In genomic region chr20:36548704-36549627, GRCh38 we compare ENCODE assay signal across 17 cellular contexts. TPM values are rescaled to one million over a fixed set of nuclear protein-coding genes. Genes with fewer than 3 reads are reported as not detected.
DNase-seq lines count a peak whose midpoint lies in the region; ATAC-seq, FAIRE-seq and TF ChIP-seq lines count a peak whose summit lies in the region.
"Had no signal": no experiment of that assay in that cellular context is flagged by ENCODE, and none has a peak within 500 bp of the region (broad histone marks: within the 10 kb centered on the region; RNA-seq: fewer than 3 reads in every experiment).

No MANE protein-coding gene starts in this region.

- no peak overlapping the region; the same call in 1 of the 2 replicates for H3K9ac ChIP-seq in HepG2 (ENCODE audit: insufficient read depth, low read depth, low read length)

- H3K36me3 Mint-ChIP-seq in activated CD4-positive, alpha-beta T cell treated with anti-CD3 and anti-CD28 coated beads, Interleukin-2, amount 10 ng/mL, durations not matched to agents 7 days and 5 days (ENCODE audit: low read depth), result no peaks in the 10 kb centered on the region
- H3K36me3 Mint-ChIP-seq: CD14-positive monocyte, naive B cell had no signal

- H3K9me3 ChIP-seq in HepG2 (ENCODE audit: low read length) (no peaks in the 10 kb centered on the region), right lobe of liver (no peaks in the 10 kb centered on the region), osteoblast (ENCODE audit: low read depth, low read length) (no peaks in the 10 kb centered on the region)
- H3K9me3 ChIP-seq: body of pancreas, thyroid gland had no signal

- no peaks in the 10 kb centered on the region for H3K27me3 ChIP-seq in HepG2 (ENCODE audit: control insufficient read depth in 1 of 2, insufficient read depth in 2 of 2, low read length in 2 of 2)
- no peaks in the 10 kb centered on the region for H3K27me3 ChIP-seq in right lobe of liver
- no peaks in the 10 kb centered on the region for H3K27me3 ChIP-seq in osteoblast (ENCODE audit: insufficient read depth, low read length)
- H3K27me3 ChIP-seq: body of pancreas, thyroid gland had no signal

- CTCF ChIA-PET in HepG2 (lab: Yijun Ruan, JAX; ENCODE audit: low intra/inter-chr PET ratio, low total read pairs), result no interaction called here
- CTCF ChIA-PET in activated CD4-positive, alpha-beta T cell treated with anti-CD3 and anti-CD28 coated beads, Interleukin-2, amount 10 ng/mL, durations not matched to agents 7 days and 5 days (lab: Charles Lee), result interaction anchor here (1.1 to 1.3 kb wide), 2 partner anchors 22 to 47 kb away, joined by 3 read pairs; no protein-coding TSS in a partner anchor

- TF ChIP-seq CTCF in HepG2 (CRISPR knock-in tag; IDR thresholded peaks at IDR 0.05) (no peak), right lobe of liver (IDR thresholded peaks at IDR 0.05) (no peak), coronary artery (IDR thresholded peaks at IDR 0.05) (no peak), osteoblast (IDR thresholded peaks at IDR 0.05; ENCODE audit: extremely low read depth, low read depth, low read length) (no peak)

- TF ChIP-seq EP300 in HepG2 (IDR thresholded peaks at IDR 0.05; ENCODE audit: low read depth in 2 of 2, low read length in 2 of 2) (no peak), HepG2 (CRISPR knock-in tag; IDR thresholded peaks at IDR 0.05; ENCODE audit: borderline replicate concordance) (no peak)

- H3K4me3 ChIP-seq in HepG2 (replicated peaks in 1 of 3; ENCODE audit: insufficient read depth in 1 of 3, low read depth in 2 of 3, low read length in 3 of 3) (no peak overlapping the region), right lobe of liver (no peak overlapping the region), coronary artery (peak overlapping the region; percentile 4), osteoblast (ENCODE audit: insufficient read depth, low read length) (no peak overlapping the region)
- H3K4me3 ChIP-seq: body of pancreas, lung, thyroid gland had no signal

- H3K27ac ChIP-seq in HepG2 (ENCODE audit: extremely low read length, insufficient read depth, low read length), result no peak overlapping the region
- no peak overlapping the region for H3K27ac ChIP-seq in right lobe of liver
- H3K27ac ChIP-seq in coronary artery, result peak overlapping the region; percentile 51 to 98
- H3K27ac ChIP-seq in osteoblast (ENCODE audit: low read depth, low read length), result no peak overlapping the region
- H3K27ac ChIP-seq: body of pancreas, epithelial cell of prostate had no signal

- TF ChIP-seq POLR2A in HepG2 (IDR thresholded peaks at IDR 0.05; ENCODE audit: insufficient read depth in 1 of 2, low read depth in 2 of 2, low read length in 2 of 2) (no peak), right lobe of liver (IDR thresholded peaks at IDR 0.05) (no peak)

- H3K27me3 Mint-ChIP-seq in stimulated activated naive CD8-positive, alpha-beta T cell treated with anti-CD3 and anti-CD28 coated beads, Interleukin-15, amount 100 ng/mL, for 72 hours, result no peaks in the 10 kb centered on the region
- no peaks in the 10 kb centered on the region for H3K27me3 Mint-ChIP-seq in activated CD4-positive, alpha-beta T cell treated with anti-CD3 and anti-CD28 coated beads, Interleukin-2, amount 10 ng/mL, durations not matched to agents 7 days and 5 days
- H3K27me3 Mint-ChIP-seq: dendritic cell treated with granulocyte-macrophage colony-stimulating factor and Interleukin-4, amounts not matched to agents 40 ng/mL and 50 ng/mL, for 4 days; naive B cell had no signal

- BruUV-seq in HepG2 (replicated peaks; lab: Mats Ljungman, UMichigan), result no TSS peak

- H3K4me3 Mint-ChIP-seq in stimulated activated naive CD8-positive, alpha-beta T cell treated with anti-CD3 and anti-CD28 coated beads, Interleukin-15, amount 100 ng/mL, for 72 hours, result no peak overlapping the region
- H3K4me3 Mint-ChIP-seq in activated CD4-positive, alpha-beta T cell treated with anti-CD3 and anti-CD28 coated beads, Interleukin-2, amount 10 ng/mL, durations not matched to agents 7 days and 5 days, result no peak overlapping the region
- H3K4me3 Mint-ChIP-seq: CD14-positive monocyte; dendritic cell treated with granulocyte-macrophage colony-stimulating factor and Interleukin-4, amounts not matched to agents 40 ng/mL and 50 ng/mL, for 4 days had no signal

- FAIRE-seq in HepG2 (lab: Jason Lieb, UNC), result no peak

- no peak for ATAC-seq in HepG2
- ATAC-seq in right lobe of liver, result no peak
- no peak for ATAC-seq in stimulated activated naive CD8-positive, alpha-beta T cell treated with anti-CD3 and anti-CD28 coated beads, Interleukin-15, amount 100 ng/mL, for 72 hours
- ATAC-seq: body of pancreas had no signal

- H4K20me1 ChIP-seq in HepG2 (ENCODE audit: insufficient read depth, low read length) (no peaks in the 10 kb centered on the region), osteoblast (ENCODE audit: insufficient read depth, low read length) (peaks cover 59% of the 10 kb centered on the region)

- WGBS in HepG2 (ENCODE audit: low lambda C conversion rate), result 74% methylated on average over 23 of the region's 23 CpGs
- WGBS in right lobe of liver (ENCODE audit: insufficient coverage, low coverage, low lambda C conversion rate, missing lambda C conversion rate), result 60% methylated on average over 2 of the region's 23 CpGs

- no peaks in the 10 kb centered on the region for H3K9me3 Mint-ChIP-seq in stimulated activated naive CD8-positive, alpha-beta T cell treated with anti-CD3 and anti-CD28 coated beads, Interleukin-15, amount 100 ng/mL, for 72 hours
- no peaks in the 10 kb centered on the region for H3K9me3 Mint-ChIP-seq in activated CD4-positive, alpha-beta T cell treated with anti-CD3 and anti-CD28 coated beads, Interleukin-2, amount 10 ng/mL, durations not matched to agents 7 days and 5 days
- H3K9me3 Mint-ChIP-seq: dendritic cell treated with granulocyte-macrophage colony-stimulating factor and Interleukin-4, amounts not matched to agents 40 ng/mL and 50 ng/mL, for 4 days; naive B cell had no signal

- no peak overlapping the region for H3K27ac Mint-ChIP-seq in stimulated activated naive CD8-positive, alpha-beta T cell treated with anti-CD3 and anti-CD28 coated beads, Interleukin-15, amount 100 ng/mL, for 72 hours
- H3K27ac Mint-ChIP-seq in activated CD4-positive, alpha-beta T cell treated with anti-CD3 and anti-CD28 coated beads, Interleukin-2, amount 10 ng/mL, durations not matched to agents 7 days and 5 days, result no peak overlapping the region
- H3K27ac Mint-ChIP-seq: dendritic cell treated with granulocyte-macrophage colony-stimulating factor and Interleukin-4, amounts not matched to agents 40 ng/mL and 50 ng/mL, for 4 days had no signal

- in situ Hi-C loops in HepG2 (cut with HindIII; ENCODE audit: extremely low pct_ligation_motif_present, low pct_unique_long_range_greater_than_20kb), result no loop called here

- H3K36me3 ChIP-seq in HepG2 (replicated peaks in 1 of 2; ENCODE audit: control insufficient read depth in 1 of 2, insufficient read depth in 2 of 2, low read length in 2 of 2) (no peaks in the 10 kb centered on the region), right lobe of liver (no peaks in the 10 kb centered on the region), osteoblast (ENCODE audit: insufficient read depth, low read length) (peaks cover 56% of the 10 kb centered on the region)

- intact Hi-C loops in HepG2 (cut with micrococcal nuclease; ENCODE audit: unreplicated experiment) (no loop called here), right lobe of liver (cut with DNase I) (no loop called here)

- POLR2A ChIA-PET in HepG2 (lab: Yijun Ruan, JAX), result interaction anchor here (1.4 kb wide), 1 partner anchor 56 kb away, joined by 3 read pairs; the partner anchor contains the start of gene RAB5IF
- POLR2A ChIA-PET in activated CD4-positive, alpha-beta T cell treated with anti-CD3 and anti-CD28 coated beads, Interleukin-2, amount 10 ng/mL, durations not matched to agents 7 days and 5 days (lab: Charles Lee), result no interaction called here

- H3K4me1 ChIP-seq in HepG2 (ENCODE audit: insufficient read depth, low read length) (peaks cover 52% of the 10 kb centered on the region), right lobe of liver (no peaks in the 10 kb centered on the region), osteoblast (ENCODE audit: insufficient read depth, low read length) (peaks cover 10% of the 10 kb centered on the region)

- H2AFZ ChIP-seq in HepG2 (ENCODE audit: low read length) (no peak overlapping the region), osteoblast (ENCODE audit: low read length) (no peak overlapping the region)

- TF ChIP-seq RAD21 in HepG2 (CRISPR knock-in tag; IDR thresholded peaks at IDR 0.05), result no peak

- DNase-seq in HepG2 (ENCODE audit: low spot score) (no peak), right lobe of liver (no peak), coronary artery (ENCODE audit: low spot score) (no peak), osteoblast (ENCODE audit: insufficient read length, low spot score, missing footprints) (peak; percentile 15), inferior parietal cortex (ENCODE audit: extremely low spot score) (no peak), UCSD-AML1 (lab: John Stamatoyannopoulos, UW; ENCODE audit: unreplicated experiment) (no peak)
- no peak for DNase-seq in stimulated activated naive CD8-positive, alpha-beta T cell treated with anti-CD3 and anti-CD28 coated beads, Interleukin-15, amount 100 ng/mL, for 72 hours
- DNase-seq in activated CD4-positive, alpha-beta T cell treated with anti-CD3 and anti-CD28 coated beads, Interleukin-2, amount 10 ng/mL, durations not matched to agents 7 days and 5 days, result no peak
- DNase-seq: activated naive CD4-positive, alpha-beta T cell; naive B cell; NCI-H2227 treated with DMSO at 0.1 percent for 48 hours; thyroid gland had no signal

- H3K79me2 ChIP-seq in HepG2 (ENCODE audit: insufficient read depth, low read length) (no peaks in the 10 kb centered on the region), osteoblast (ENCODE audit: insufficient read depth, low read length) (peaks cover 30% of the 10 kb centered on the region)

- H3K4me2 ChIP-seq in HepG2 (ENCODE audit: low read depth, low read length), result no peak overlapping the region
- H3K4me2 ChIP-seq in osteoblast (ENCODE audit: insufficient read depth, low read length), result no peak overlapping the region

- peaks cover 13% of the 10 kb centered on the region for H3K4me1 Mint-ChIP-seq in stimulated activated naive CD8-positive, alpha-beta T cell treated with anti-CD3 and anti-CD28 coated beads, Interleukin-15, amount 100 ng/mL, for 72 hours
- no peaks in the 10 kb centered on the region for H3K4me1 Mint-ChIP-seq in activated CD4-positive, alpha-beta T cell treated with anti-CD3 and anti-CD28 coated beads, Interleukin-2, amount 10 ng/mL, durations not matched to agents 7 days and 5 days
- H3K4me1 Mint-ChIP-seq: CD14-positive monocyte had no signal

RNA-seq across cellular contexts. Expression of gene MYL9, which starts 7.6 kb away (rescaled TPM):
- total RNA-seq in HepG2 (2016; rRNA removed; fragmentation: Illumina TruSeq; extraction: Trizol), result 2.2 and 2.7 TPM in 2 replicates
- total RNA-seq in HepG2 (2016; cell fraction: cytosol; rRNA removed; fragmentation: Illumina TruSeq; extraction: Trizol; ENCODE audit: low read depth), result 0.79 and 0.91 TPM in 2 replicates
- total RNA-seq in HepG2 (2016; cell fraction: insoluble cytoplasmic fraction; rRNA removed; fragmentation: Illumina TruSeq; extraction: Trizol), result 2.5 TPM in 2 replicates
- total RNA-seq in HepG2 (2016; cell fraction: membrane; rRNA removed; fragmentation: Illumina TruSeq; extraction: Trizol), result 1.5 and 2.5 TPM in 2 replicates
- 1.3 and 1.7 TPM in 2 replicates for total RNA-seq in HepG2 (2016; cell fraction: nucleus; rRNA removed; fragmentation: Illumina TruSeq; extraction: Trizol)
- polyA plus RNA-seq in HepG2 (2011; rRNA removed), result 0.87 and 1.1 TPM in 2 replicates
- 0.72 and 0.73 TPM in 2 replicates for polyA plus RNA-seq in HepG2 (2011; cell fraction: cytosol; rRNA removed)
- polyA plus RNA-seq in HepG2 (2011; cell fraction: nucleus; rRNA removed), result 0.59 and 0.69 TPM in 2 replicates
- 1.2 and 1.4 TPM in 2 replicates for polyA plus RNA-seq in HepG2 (2012)
- 4.6 and 5.7 TPM in 2 replicates for polyA plus RNA-seq in HepG2 (2016; cell fraction: cytosol; fragmentation: Illumina TruSeq; extraction: Trizol; ENCODE audit: low read depth)
- polyA plus RNA-seq in HepG2 (2016; cell fraction: insoluble cytoplasmic fraction; fragmentation: Illumina TruSeq; extraction: Trizol; ENCODE audit: low read depth), result 10.1 and 12.3 TPM in 2 replicates
- 6.4 and 6.8 TPM in 2 replicates for polyA plus RNA-seq in HepG2 (2016; cell fraction: membrane; fragmentation: Illumina TruSeq; extraction: Trizol; ENCODE audit: low read depth)
- 8.9 and 9.0 TPM in 2 replicates for polyA plus RNA-seq in HepG2 (2016; cell fraction: nucleus; fragmentation: Illumina TruSeq; extraction: Trizol; ENCODE audit: insufficient read depth, low read depth)
- polyA minus RNA-seq in HepG2 (2011; rRNA and poly(A)+ RNA removed; ENCODE audit: low replicate concordance), result 0.72 and 4.7 TPM in 2 replicates
- polyA minus RNA-seq in HepG2 (2011; cell fraction: cytosol; rRNA and poly(A)+ RNA removed), result 0.70 and 0.89 TPM in 2 replicates
- 0.39 and 0.75 TPM in 2 replicates for polyA minus RNA-seq in HepG2 (2011; cell fraction: nucleus; rRNA and poly(A)+ RNA removed)
- 10 to 100 TPM in 4 of 6 experiments, 1 to 10 TPM in 2; 7.7 to 44.2 (median 18.1) TPM for total RNA-seq in right lobe of liver
- 135 and 141 TPM in 2 replicates for total RNA-seq in osteoblast
- under 1 TPM; 0.25 to 0.42 TPM for total RNA-seq in activated CD4-positive, alpha-beta T cell treated with anti-CD3 and anti-CD28 coated beads, Interleukin-2, amount 10 ng/mL, durations not matched to agents 7 days and 5 days

RNA-seq across cellular contexts. Expression of gene TGIF2, which starts 24.4 kb away (rescaled TPM):
- 53.9 and 60.3 TPM in 2 replicates for total RNA-seq in HepG2 (2016; rRNA removed; fragmentation: Illumina TruSeq; extraction: Trizol)
- 14.9 and 16.3 TPM in 2 replicates for total RNA-seq in HepG2 (2016; cell fraction: cytosol; rRNA removed; fragmentation: Illumina TruSeq; extraction: Trizol; ENCODE audit: low read depth)
- 49.1 and 52.3 TPM in 2 replicates for total RNA-seq in HepG2 (2016; cell fraction: insoluble cytoplasmic fraction; rRNA removed; fragmentation: Illumina TruSeq; extraction: Trizol)
- total RNA-seq in HepG2 (2016; cell fraction: membrane; rRNA removed; fragmentation: Illumina TruSeq; extraction: Trizol), result 65.6 and 66.2 TPM in 2 replicates
- total RNA-seq in HepG2 (2016; cell fraction: nucleus; rRNA removed; fragmentation: Illumina TruSeq; extraction: Trizol), result 24.2 and 31.3 TPM in 2 replicates
- 41.3 and 49.9 TPM in 2 replicates for polyA plus RNA-seq in HepG2 (2011; rRNA removed)
- polyA plus RNA-seq in HepG2 (2011; cell fraction: cytosol; rRNA removed), result 46.3 and 49.3 TPM in 2 replicates
- 32.5 and 35.0 TPM in 2 replicates for polyA plus RNA-seq in HepG2 (2011; cell fraction: nucleus; rRNA removed)
- 23.6 and 28.9 TPM in 2 replicates for polyA plus RNA-seq in HepG2 (2012)
- polyA plus RNA-seq in HepG2 (2016; cell fraction: cytosol; fragmentation: Illumina TruSeq; extraction: Trizol; ENCODE audit: low read depth), result 12.4 and 13.0 TPM in 2 replicates
- polyA plus RNA-seq in HepG2 (2016; cell fraction: insoluble cytoplasmic fraction; fragmentation: Illumina TruSeq; extraction: Trizol; ENCODE audit: low read depth), result 49.9 and 59.5 TPM in 2 replicates
- polyA plus RNA-seq in HepG2 (2016; cell fraction: membrane; fragmentation: Illumina TruSeq; extraction: Trizol; ENCODE audit: low read depth), result 44.7 and 47.8 TPM in 2 replicates
- polyA plus RNA-seq in HepG2 (2016; cell fraction: nucleus; fragmentation: Illumina TruSeq; extraction: Trizol; ENCODE audit: insufficient read depth, low read depth), result 38.6 and 40.7 TPM in 2 replicates
- 14.1 and 93.1 TPM in 2 replicates for polyA minus RNA-seq in HepG2 (2011; rRNA and poly(A)+ RNA removed; ENCODE audit: low replicate concordance)
- 38.7 and 42.5 TPM in 2 replicates for polyA minus RNA-seq in HepG2 (2011; cell fraction: cytosol; rRNA and poly(A)+ RNA removed)
- polyA minus RNA-seq in HepG2 (2011; cell fraction: nucleus; rRNA and poly(A)+ RNA removed), result 19.2 and 22.9 TPM in 2 replicates
- total RNA-seq in right lobe of liver, result 1 to 10 TPM; 3.2 to 7.8 (median 5.9) TPM
- 9.7 and 10.9 TPM in 2 replicates for total RNA-seq in osteoblast
- total RNA-seq in activated CD4-positive, alpha-beta T cell treated with anti-CD3 and anti-CD28 coated beads, Interleukin-2, amount 10 ng/mL, durations not matched to agents 7 days and 5 days, result 10 to 100 TPM; 24.1 to 26.0 TPM

RNA-seq across cellular contexts. Expression of gene RAB5IF, which starts 56.6 kb away (rescaled TPM):
- total RNA-seq in HepG2 (2016; rRNA removed; fragmentation: Illumina TruSeq; extraction: Trizol) (292 and 305 TPM in 2 replicates), right lobe of liver (100 to 1,000 TPM in 5 of 6 experiments, 10 to 100 TPM in 1; 78.1 to 232 (median 125) TPM), osteoblast (54.2 and 59.7 TPM in 2 replicates)
- 190 and 258 TPM in 2 replicates for total RNA-seq in HepG2 (2016; cell fraction: cytosol; rRNA removed; fragmentation: Illumina TruSeq; extraction: Trizol; ENCODE audit: low read depth)
- 267 and 306 TPM in 2 replicates for total RNA-seq in HepG2 (2016; cell fraction: insoluble cytoplasmic fraction; rRNA removed; fragmentation: Illumina TruSeq; extraction: Trizol)
- total RNA-seq in HepG2 (2016; cell fraction: membrane; rRNA removed; fragmentation: Illumina TruSeq; extraction: Trizol), result 365 and 437 TPM in 2 replicates
- total RNA-seq in HepG2 (2016; cell fraction: nucleus; rRNA removed; fragmentation: Illumina TruSeq; extraction: Trizol), result 223 and 239 TPM in 2 replicates
- polyA plus RNA-seq in HepG2 (2011; rRNA removed), result 218 and 261 TPM in 2 replicates
- 176 and 232 TPM in 2 replicates for polyA plus RNA-seq in HepG2 (2011; cell fraction: cytosol; rRNA removed)
- polyA plus RNA-seq in HepG2 (2011; cell fraction: nucleus; rRNA removed), result 176 and 181 TPM in 2 replicates
- polyA plus RNA-seq in HepG2 (2012), result 118 and 180 TPM in 2 replicates
- polyA plus RNA-seq in HepG2 (2016; cell fraction: cytosol; fragmentation: Illumina TruSeq; extraction: Trizol; ENCODE audit: low read depth), result 222 and 320 TPM in 2 replicates
- 310 and 340 TPM in 2 replicates for polyA plus RNA-seq in HepG2 (2016; cell fraction: insoluble cytoplasmic fraction; fragmentation: Illumina TruSeq; extraction: Trizol; ENCODE audit: low read depth)
- 323 and 387 TPM in 2 replicates for polyA plus RNA-seq in HepG2 (2016; cell fraction: membrane; fragmentation: Illumina TruSeq; extraction: Trizol; ENCODE audit: low read depth)
- 436 and 461 TPM in 2 replicates for polyA plus RNA-seq in HepG2 (2016; cell fraction: nucleus; fragmentation: Illumina TruSeq; extraction: Trizol; ENCODE audit: insufficient read depth, low read depth)
- 97.1 and 193 TPM in 2 replicates for polyA minus RNA-seq in HepG2 (2011; rRNA and poly(A)+ RNA removed; ENCODE audit: low replicate concordance)
- polyA minus RNA-seq in HepG2 (2011; cell fraction: cytosol; rRNA and poly(A)+ RNA removed), result 56.5 and 59.2 TPM in 2 replicates
- 46.6 and 50.2 TPM in 2 replicates for polyA minus RNA-seq in HepG2 (2011; cell fraction: nucleus; rRNA and poly(A)+ RNA removed)
- 10 to 100 TPM; 87.9 to 97.0 TPM for total RNA-seq in activated CD4-positive, alpha-beta T cell treated with anti-CD3 and anti-CD28 coated beads, Interleukin-2, amount 10 ng/mL, durations not matched to agents 7 days and 5 days

Comparison
In these comparisons a context has a peak if more than half of its experiments do, and no peak if none do; other contexts are left out.
1. H3K27ac ChIP-seq: peak in coronary artery (2 of 2); none in HepG2 (single experiment), right lobe of liver (0 of 3) and osteoblast (single experiment).